19 cellular contexts compared by ENCODE assay signal in the genomic region with DNA sequence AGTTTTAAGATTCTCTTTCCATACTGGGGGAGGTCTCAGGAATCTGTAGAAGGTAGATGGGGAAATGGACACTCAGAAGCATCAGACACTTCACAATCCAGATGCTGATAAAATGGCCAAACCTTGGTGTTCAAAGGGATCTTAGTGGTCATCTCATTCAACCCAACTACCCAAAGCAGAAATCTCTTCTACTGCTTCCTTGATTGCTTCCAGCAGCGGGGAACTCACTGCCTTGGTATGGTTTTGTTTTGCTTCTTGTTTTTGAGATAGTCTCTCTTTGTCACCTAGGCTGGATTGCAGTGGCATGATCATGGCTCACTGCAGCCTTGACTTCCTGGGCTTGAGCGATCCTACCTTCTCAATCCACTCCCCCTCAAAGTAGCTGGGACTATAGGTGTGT.
"Had no signal": no experiment of that assay in that cellular context is flagged by ENCODE, and none has a peak within 500 bp of the region (broad histone marks: within the 10 kb centered on the region; RNA-seq: fewer than 3 reads in every experiment).

No MANE protein-coding gene starts in this region.

- H3K9me3 Mint-ChIP-seq: activated CD4-positive, alpha-beta memory T cell treated with anti-CD3 and anti-CD28 coated beads, Interleukin-2, amount 10 ng/mL, durations not matched to agents 7 days and 5 days; activated T-cell treated with anti-CD3 and anti-CD28 coated beads, Interleukin-2, amount 50 U/mL, for 4 hours; stimulated activated effector memory CD8-positive, alpha-beta T cell treated with anti-CD3 and anti-CD28 coated beads, Interleukin-12 subunit alpha, Interleukin-12 subunit beta, amount 100 ng/mL, for 72 hours; T-helper 1 cell treated with Interleukin-12 subunit alpha and Interleukin-12 subunit beta and Interleukin-4 antibody, amounts not matched to agents 30 μg/mL and 1 μg/mL, for 36 hours had no signal

- DNase-seq: activated CD4-positive, alpha-beta memory T cell treated with anti-CD3 and anti-CD28 coated beads, Interleukin-2, amount 10 ng/mL, durations not matched to agents 7 days and 5 days; activated CD4-positive, alpha-beta T cell treated with anti-CD3 and anti-CD28 coated beads for 4 hours; activated gamma-delta T cell; activated T-cell treated with anti-CD3 and anti-CD28 coated beads, Interleukin-2, amount 50 U/mL, for 4 hours; amniotic stem cell; effector CD8-positive, alpha-beta T cell; foreskin melanocyte; midbrain; stimulated activated CD4-positive, alpha-beta T cell treated with anti-CD3 and anti-CD28 coated beads, Interleukin-12 subunit alpha, Interleukin-12 subunit beta, amount 100 ng/mL, for 4 hours; upper lobe of left lung; WERI-Rb-1 had no signal

- H3K27me3 Mint-ChIP-seq: activated CD4-positive, alpha-beta memory T cell treated with anti-CD3 and anti-CD28 coated beads, Interleukin-2, amount 10 ng/mL, durations not matched to agents 7 days and 5 days; activated naive CD8-positive, alpha-beta T cell had no signal

- H3K9me3 ChIP-seq: upper lobe of left lung had no signal

- H3K27ac Mint-ChIP-seq: activated CD4-positive, alpha-beta memory T cell treated with anti-CD3 and anti-CD28 coated beads, Interleukin-2, amount 10 ng/mL, durations not matched to agents 7 days and 5 days; activated naive CD8-positive, alpha-beta T cell; T-helper 1 cell treated with Interleukin-12 subunit alpha and Interleukin-12 subunit beta and Interleukin-4 antibody, amounts not matched to agents 30 μg/mL and 1 μg/mL, for 36 hours had no signal

- H3K27ac ChIP-seq: parathyroid adenoma, WERI-Rb-1 had no signal

- H2AFZ ChIP-seq: parathyroid adenoma had no signal

- ATAC-seq: activated T-cell treated with anti-CD3 and anti-CD28 coated beads, Interleukin-2, amount 50 U/mL, for 4 hours; SK-N-SH treated with all-trans-retinoic acid at 6 μM for 48 hours; stimulated activated effector memory CD8-positive, alpha-beta T cell treated with anti-CD3 and anti-CD28 coated beads, Interleukin-12 subunit alpha, Interleukin-12 subunit beta, amount 100 ng/mL, for 72 hours had no signal

- H3K4me3 ChIP-seq: lung, upper lobe of left lung had no signal

- H3K4me3 Mint-ChIP-seq: activated CD4-positive, alpha-beta memory T cell treated with anti-CD3 and anti-CD28 coated beads, Interleukin-2, amount 10 ng/mL, durations not matched to agents 7 days and 5 days; activated naive CD8-positive, alpha-beta T cell; activated T-cell treated with anti-CD3 and anti-CD28 coated beads, Interleukin-2, amount 50 U/mL, for 4 hours; stimulated activated effector memory CD8-positive, alpha-beta T cell treated with anti-CD3 and anti-CD28 coated beads, Interleukin-12 subunit alpha, Interleukin-12 subunit beta, amount 100 ng/mL, for 72 hours; T-helper 1 cell treated with Interleukin-12 subunit alpha and Interleukin-12 subunit beta and Interleukin-4 antibody, amounts not matched to agents 30 μg/mL and 1 μg/mL, for 36 hours had no signal

- H3K36me3 ChIP-seq: upper lobe of left lung, WERI-Rb-1 had no signal

- FAIRE-seq: colon, islet of Langerhans had no signal

- H3K79me2 ChIP-seq: parathyroid adenoma had no signal

- H3K27me3 ChIP-seq: upper lobe of left lung had no signal

- H3K9ac ChIP-seq: parathyroid adenoma had no signal
